ENCODE assay signal across 20 cellular contexts in genomic region chr4:102792361-102792936, GRCh38. TPM values are rescaled to one million over a fixed set of nuclear protein-coding genes. Genes with fewer than 3 reads are reported as not detected.
DNase-seq lines count a peak whose midpoint lies in the region; ATAC-seq and TF ChIP-seq lines count a peak whose summit lies in the region.
"Had no signal": no experiment of that assay in that cellular context is flagged by ENCODE, and none has a peak within 500 bp of the region (broad histone marks: within the 10 kb centered on the region; RNA-seq: fewer than 3 reads in every experiment).

No MANE protein-coding gene starts in this region.

- H3K27ac Mint-ChIP-seq in activated naive CD8-positive, alpha-beta T cell = peak overlapping the region; percentile 68
- H3K27ac Mint-ChIP-seq in activated naive CD8-positive, alpha-beta T cell treated with anti-CD3 and anti-CD28 coated beads, Interleukin-2, amount 50 U/mL, for 24 hours = no peak overlapping the region
- peak overlapping the region; percentile 61 for H3K27ac Mint-ChIP-seq in endodermal cell

- no peak overlapping the region for H3K4me3 ChIP-seq in KMS-11 (IDR thresholded peaks at IDR 0.05; ENCODE audit: insufficient read depth, low read depth, low read length)
- peak overlapping the region; percentile 2 for H3K4me3 ChIP-seq in endodermal cell (ENCODE audit: low read length)
- H3K4me3 ChIP-seq in neutrophil (ENCODE audit: low read depth in 1 of 2, low read length in 1 of 2) = no peak overlapping the region
- H3K4me3 ChIP-seq: body of pancreas, gastroesophageal sphincter, vagina had no signal

- H3K9me3 Mint-ChIP-seq in activated naive CD8-positive, alpha-beta T cell (ENCODE audit: low read depth) = peaks cover 29% of the 10 kb centered on the region
- H3K9me3 Mint-ChIP-seq in activated naive CD8-positive, alpha-beta T cell treated with anti-CD3 and anti-CD28 coated beads, Interleukin-2, amount 50 U/mL, for 24 hours = peaks cover 25% of the 10 kb centered on the region
- no peaks in the 10 kb centered on the region for H3K9me3 Mint-ChIP-seq in endodermal cell

- no peaks in the 10 kb centered on the region; the same call in 1 of the 2 replicates for H3K79me2 ChIP-seq in KMS-11 (ENCODE audit: insufficient read depth, low read depth)
- H3K79me2 ChIP-seq: parathyroid adenoma had no signal

- H3K4me3 Mint-ChIP-seq in activated naive CD8-positive, alpha-beta T cell = no peak overlapping the region
- H3K4me3 Mint-ChIP-seq in activated naive CD8-positive, alpha-beta T cell treated with anti-CD3 and anti-CD28 coated beads, Interleukin-2, amount 50 U/mL, for 24 hours = no peak overlapping the region
- H3K4me3 Mint-ChIP-seq in endodermal cell = no peak overlapping the region

- no peak for ATAC-seq in activated naive CD8-positive, alpha-beta T cell treated with anti-CD3 and anti-CD28 coated beads, Interleukin-2, amount 50 U/mL, for 24 hours
- no peak for ATAC-seq in HG03520 (IDR thresholded peaks at IDR 0.05; ENCODE audit: unreplicated experiment)
- ATAC-seq: body of pancreas, gastroesophageal sphincter had no signal

- H3K36me3 Mint-ChIP-seq in activated naive CD8-positive, alpha-beta T cell = peaks cover 42% of the 10 kb centered on the region
- H3K36me3 Mint-ChIP-seq in activated naive CD8-positive, alpha-beta T cell treated with anti-CD3 and anti-CD28 coated beads, Interleukin-2, amount 50 U/mL, for 24 hours (ENCODE audit: low read depth) = peaks cover 53% of the 10 kb centered on the region
- H3K36me3 Mint-ChIP-seq in endodermal cell (ENCODE audit: low read depth) = peaks cover 36% of the 10 kb centered on the region

- TF ChIP-seq CTCF in KMS-11 (conservative IDR thresholded peaks at IDR 0.05; ENCODE audit: low read depth, low read length) = no peak
- no peak for TF ChIP-seq CTCF in endodermal cell (conservative IDR thresholded peaks at IDR 0.05)
- TF ChIP-seq CTCF in neutrophil (IDR thresholded peaks at IDR 0.05) = no peak

- H3K4me2 ChIP-seq in KMS-11 = 0 out of 2 replicates have a peak overlapping the region, but pooled peaks have one; percentile 7

- peaks cover 33% of the 10 kb centered on the region for H3K4me1 Mint-ChIP-seq in activated naive CD8-positive, alpha-beta T cell (ENCODE audit: low read depth)
- H3K4me1 Mint-ChIP-seq in activated naive CD8-positive, alpha-beta T cell treated with anti-CD3 and anti-CD28 coated beads, Interleukin-2, amount 50 U/mL, for 24 hours = peaks cover 42% of the 10 kb centered on the region
- peaks cover 43% of the 10 kb centered on the region for H3K4me1 Mint-ChIP-seq in endodermal cell

- H3K27ac ChIP-seq in KMS-11 (no peak overlapping the region), endodermal cell (ENCODE audit: low read depth, low read length) (no peak overlapping the region), neutrophil (peak overlapping the region; percentile 48), substantia nigra (ENCODE audit: low read depth, low read length, poor library complexity, severe bottlenecking) (no peak overlapping the region)
- H3K27ac ChIP-seq: body of pancreas, gastroesophageal sphincter, parathyroid adenoma, vagina had no signal

- H3K27me3 Mint-ChIP-seq in activated naive CD8-positive, alpha-beta T cell = no peaks in the 10 kb centered on the region
- H3K27me3 Mint-ChIP-seq in activated naive CD8-positive, alpha-beta T cell treated with anti-CD3 and anti-CD28 coated beads, Interleukin-2, amount 50 U/mL, for 24 hours = no peaks in the 10 kb centered on the region
- H3K27me3 Mint-ChIP-seq in endodermal cell (ENCODE audit: insufficient read depth) = no peaks in the 10 kb centered on the region

- no peak overlapping the region for H3K9ac ChIP-seq in KMS-11
- H3K9ac ChIP-seq in endodermal cell (ENCODE audit: extremely low read depth, low read length, poor library complexity, severe bottlenecking) = no peak overlapping the region
- H3K9ac ChIP-seq: parathyroid adenoma had no signal

- peaks cover 80% of the 10 kb centered on the region for H3K4me1 ChIP-seq in KMS-11 (ENCODE audit: low read depth, poor library complexity, severe bottlenecking)
- H3K4me1 ChIP-seq in endodermal cell (ENCODE audit: control insufficient read depth, insufficient read depth, low read length) = no peaks in the 10 kb centered on the region
- H3K4me1 ChIP-seq in neutrophil (ENCODE audit: control insufficient read depth in 1 of 2, insufficient read depth in 1 of 2, low read depth in 1 of 2, low read length in 1 of 2) = peaks cover 6 to 8% of the 10 kb centered on the region in 2 experiments
- H3K4me1 ChIP-seq: body of pancreas, parathyroid adenoma had no signal

- H4K20me1 ChIP-seq in KMS-11 (ENCODE audit: insufficient read depth) = no peaks in the 10 kb centered on the region

- H3K27me3 ChIP-seq in KMS-11 (ENCODE audit: insufficient read depth, low read depth) = no peaks in the 10 kb centered on the region
- no peaks in the 10 kb centered on the region for H3K27me3 ChIP-seq in endodermal cell (ENCODE audit: control insufficient read depth, insufficient read depth, low read length, poor library complexity, severe bottlenecking)
- H3K27me3 ChIP-seq in neutrophil = no peaks in the 10 kb centered on the region
- H3K27me3 ChIP-seq: body of pancreas, gastroesophageal sphincter, vagina had no signal

- no peaks in the 10 kb centered on the region for H3K36me3 ChIP-seq in KMS-11 (ENCODE audit: insufficient read depth)
- peaks cover 49% of the 10 kb centered on the region for H3K36me3 ChIP-seq in endodermal cell (ENCODE audit: control insufficient read depth, insufficient read depth, low read length)
- peaks cover 52% of the 10 kb centered on the region for H3K36me3 ChIP-seq in neutrophil

- no peak overlapping the region for H2AFZ ChIP-seq in KMS-11 (ENCODE audit: low read depth)
- H2AFZ ChIP-seq: parathyroid adenoma had no signal

- H3K9me3 ChIP-seq in endodermal cell (ENCODE audit: control insufficient read depth, low read length) (no peaks in the 10 kb centered on the region), neutrophil (no peaks in the 10 kb centered on the region)
- H3K9me3 ChIP-seq: body of pancreas, vagina had no signal

- WGBS in endodermal cell (ENCODE audit: insufficient coverage in 1 of 2, insufficient read length in 1 of 2), 2 experiments = 43 to 88% methylated on average over 1 to 2 of the region's 2 CpGs

- DNase-seq in activated naive CD8-positive, alpha-beta T cell treated with anti-CD3 and anti-CD28 coated beads, Interleukin-2, amount 50 U/mL, for 24 hours = no peak
- DNase-seq in endodermal cell = peak; percentile 45
- DNase-seq in anterior cingulate cortex (lab: John Stamatoyannopoulos, UW) = no peak
- DNase-seq in substantia nigra (lab: John Stamatoyannopoulos, UW) = no peak
- DNase-seq: activated naive CD4-positive, alpha-beta T cell; body of pancreas; cortex of kidney; HCEC 1CT; KBM-7; NCI-H1930; SHP77; stimulated activated CD4-positive, alpha-beta T cell treated with anti-CD3 and anti-CD28 coated beads, Interleukin-2, amount 100 ng/mL, for 24 hours; T-helper 1 cell had no signal

RNA-seq across cellular contexts. Expression of gene MANBA, which starts 31.7 kb away (rescaled TPM):
- 10 to 100 TPM; 30.4 to 32.0 TPM for total RNA-seq in endodermal cell
- polyA plus RNA-seq in endodermal cell (2013, experiment 1 of 2) = 17.3 TPM
- polyA plus RNA-seq in endodermal cell (2013, experiment 2 of 2) = 14.6 TPM

RNA-seq across cellular contexts. Expression of gene UBE2D3, which starts 34.9 kb away (rescaled TPM):
- total RNA-seq in endodermal cell = 100 to 1,000 TPM; 283 to 310 TPM
- polyA plus RNA-seq in endodermal cell (2013, experiment 1 of 2) = 349 TPM
- 290 TPM for polyA plus RNA-seq in endodermal cell (2013, experiment 2 of 2)
